Comparison of ENCODE assay signal across 19 cellular contexts in genomic region chr2:12047761-12048160, GRCh38.
"Had no signal": no experiment of that assay in that cellular context is flagged by ENCODE, and none has a peak within 500 bp of the region (broad histone marks: within the 10 kb centered on the region; RNA-seq: fewer than 3 reads in every experiment).

No MANE protein-coding gene starts in this region.

- H3K27me3 Mint-ChIP-seq: activated CD4-positive, alpha-beta memory T cell treated with anti-CD3 and anti-CD28 coated beads for 36 hours; activated naive CD4-positive, alpha-beta T cell treated with anti-CD3 and anti-CD28 coated beads, Interleukin-2, amount 50 U/mL, for 24 hours had no signal

- DNase-seq: activated CD4-positive, alpha-beta memory T cell treated with anti-CD3 and anti-CD28 coated beads for 36 hours; activated CD4-positive, alpha-beta T cell treated with anti-CD3 and anti-CD28 coated beads for 36 hours; activated gamma-delta T cell treated with Interleukin-2 at 50 U/mL for 16 hours; activated T-cell treated with anti-CD3 and anti-CD28 coated beads for 4 hours; anterior cingulate cortex; body of pancreas; foreskin fibroblast; lower lobe of right lung; naive thymus-derived CD8-positive, alpha-beta T cell; stimulated activated CD4-positive, alpha-beta T cell treated with anti-CD3 and anti-CD28 coated beads, Interleukin-2, amount 100 ng/mL, for 48 hours; stimulated activated naive CD4-positive, alpha-beta T cell treated with Interleukin-2 at 50 U/mL for 16 hours; substantia nigra; thyroid gland; upper lobe of right lung had no signal

- H3K9me3 ChIP-seq: body of pancreas, lower lobe of right lung, thyroid gland, upper lobe of right lung had no signal

- H3K36me3 Mint-ChIP-seq: activated CD4-positive, alpha-beta memory T cell treated with anti-CD3 and anti-CD28 coated beads for 36 hours; activated naive CD4-positive, alpha-beta T cell treated with anti-CD3 and anti-CD28 coated beads, Interleukin-2, amount 50 U/mL, for 24 hours; WTC11 had no signal

- H3K4me3 Mint-ChIP-seq: activated CD4-positive, alpha-beta memory T cell treated with anti-CD3 and anti-CD28 coated beads for 36 hours; activated CD4-positive, alpha-beta T cell treated with anti-CD3 and anti-CD28 coated beads for 36 hours; activated naive CD4-positive, alpha-beta T cell treated with anti-CD3 and anti-CD28 coated beads, Interleukin-2, amount 50 U/mL, for 24 hours; activated T-helper 1 cell treated with anti-CD3 and anti-CD28 coated beads, Interleukin-12 subunit alpha, Interleukin-12 subunit beta, Interleukin-2, Interleukin-4 antibody, amounts not matched to agents 30 ng/mL and 10 ng/mL and 1 ng/mL, durations not matched to agents 14 hours and 24 hours and 36 hours; WTC11 had no signal

- H3K27ac Mint-ChIP-seq: activated CD4-positive, alpha-beta memory T cell treated with anti-CD3 and anti-CD28 coated beads for 36 hours; activated CD4-positive, alpha-beta T cell treated with anti-CD3 and anti-CD28 coated beads for 36 hours; activated naive CD4-positive, alpha-beta T cell treated with anti-CD3 and anti-CD28 coated beads, Interleukin-2, amount 50 U/mL, for 24 hours; activated T-helper 1 cell treated with anti-CD3 and anti-CD28 coated beads, Interleukin-12 subunit alpha, Interleukin-12 subunit beta, Interleukin-2, Interleukin-4 antibody, amounts not matched to agents 30 ng/mL and 10 ng/mL and 1 ng/mL, durations not matched to agents 14 hours and 24 hours and 36 hours; progenitor cell of endocrine pancreas; WTC11 had no signal

- ATAC-seq: activated CD4-positive, alpha-beta T cell treated with anti-CD3 and anti-CD28 coated beads for 36 hours; body of pancreas; left lobe of liver; lower lobe of right lung; naive thymus-derived CD8-positive, alpha-beta T cell; upper lobe of right lung had no signal

- H3K9me3 Mint-ChIP-seq: activated CD4-positive, alpha-beta memory T cell treated with anti-CD3 and anti-CD28 coated beads for 36 hours; activated naive CD4-positive, alpha-beta T cell treated with anti-CD3 and anti-CD28 coated beads, Interleukin-2, amount 50 U/mL, for 24 hours; activated T-helper 1 cell treated with anti-CD3 and anti-CD28 coated beads, Interleukin-12 subunit alpha, Interleukin-12 subunit beta, Interleukin-2, Interleukin-4 antibody, amounts not matched to agents 30 ng/mL and 10 ng/mL and 1 ng/mL, durations not matched to agents 14 hours and 24 hours and 36 hours; naive thymus-derived CD8-positive, alpha-beta T cell had no signal
